In genomic region chr6:106927531-106928398, GRCh38 we compare ENCODE assay signal across 8 cellular contexts. TPM values are rescaled to one million over a fixed set of nuclear protein-coding genes. Genes with fewer than 3 reads are reported as not detected.
DNase-seq lines count a peak whose midpoint lies in the region; TF ChIP-seq lines count a peak whose summit lies in the region.

No MANE protein-coding gene starts in this region.

- in situ Hi-C loops in astrocyte of the spinal cord (cut with HindIII; ENCODE audit: low sequenced_read_pairs), result no loop called here

- peak; percentile 35 for DNase-seq in GM10266 (ENCODE audit: extremely low spot score)
- peak; percentile 53 for DNase-seq in NB4 (ENCODE audit: low read depth)
- peak; percentile 51 for DNase-seq in astrocyte of the spinal cord (ENCODE audit: low read depth, low spot score)
- peak; percentile 77 for DNase-seq in myocyte (ENCODE audit: low read depth)
- DNase-seq in medulla oblongata (ENCODE audit: extremely low spot score), result no peak
- no peak for DNase-seq in GDM1 (lab: John Stamatoyannopoulos, UW)
- no peak for DNase-seq in activated gamma-delta T cell (lab: John Stamatoyannopoulos, UW)
- DNase-seq in ureter (ENCODE audit: low spot score), result no peak

- H3K4me3 ChIP-seq in NB4 (ENCODE audit: low read depth, low read length) (no peak overlapping the region), astrocyte of the spinal cord (ENCODE audit: low read depth, low read length) (no peak overlapping the region)

- TF ChIP-seq CTCF in GM10266 (IDR thresholded peaks at IDR 0.05; ENCODE audit: control insufficient read depth, insufficient read depth, low read depth, missing control alignments) (no peak), NB4 (IDR thresholded peaks at IDR 0.05; ENCODE audit: low read depth, low read length) (no peak), astrocyte of the spinal cord (IDR thresholded peaks at IDR 0.05; ENCODE audit: low read depth, low read length) (no peak)

- no peak for TF ChIP-seq POLR2A in NB4 (IDR thresholded peaks at IDR 0.05; ENCODE audit: extremely low read depth, insufficient read length)

RNA-seq across cellular contexts. Expression of gene CD24, which starts 46.8 kb away (rescaled TPM):
- 337 and 1,204 TPM in 2 replicates for total RNA-seq in myocyte
- 129 TPM for polyA plus RNA-seq in myocyte (2012)
- total RNA-seq in ureter, result 253 TPM

Comparison
In these comparisons a context has a peak if more than half of its experiments do, and no peak if none do; other contexts are left out.
1. DNase-seq: peak in GM10266 (single experiment), NB4 (single experiment), astrocyte of the spinal cord (single experiment) and myocyte (single experiment); none in medulla oblongata (single experiment), GDM1 (single experiment), activated gamma-delta T cell (single experiment) and ureter (single experiment).